ENCODE assay signal across 30 cellular contexts in the genomic region with DNA sequence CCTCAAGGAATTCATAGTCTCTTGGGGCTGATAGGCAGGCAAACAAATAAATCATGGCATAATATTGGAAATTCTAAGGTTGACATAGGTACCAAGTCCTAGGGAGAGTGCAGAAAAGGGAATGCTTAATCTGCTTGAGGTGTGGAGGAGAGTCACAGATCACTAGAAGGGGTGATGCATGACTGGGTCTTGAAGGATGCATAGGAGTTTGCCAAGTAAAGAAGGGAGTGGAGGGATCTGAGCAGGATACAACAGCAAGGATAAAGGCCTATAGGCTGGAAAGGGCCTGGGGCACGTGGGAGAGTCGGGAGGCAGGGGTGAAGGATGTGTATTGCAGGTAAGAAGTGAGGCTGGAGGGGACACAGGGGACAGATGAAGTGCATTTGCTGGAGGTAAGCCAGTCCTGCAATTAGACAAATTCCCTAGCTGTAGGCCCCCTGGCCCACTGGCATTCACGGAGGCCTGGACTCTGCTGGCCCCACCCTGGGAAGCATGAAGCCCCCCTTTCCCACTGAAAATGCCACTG. TPM values are rescaled to one million over a fixed set of nuclear protein-coding genes. Genes with fewer than 3 reads are reported as not detected.
"Had no signal": no experiment of that assay in that cellular context is flagged by ENCODE, and none has a peak within 500 bp of the region (broad histone marks: within the 10 kb centered on the region; RNA-seq: fewer than 3 reads in every experiment).

No MANE protein-coding gene starts in this region.

- DNase-seq: hippocampal formation; left ventricle myocardium inferior; mesendoderm; naive B cell; natural killer cell; nephron progenitor cell; ovary; right lobe of liver; stimulated activated CD4-positive, alpha-beta T cell treated with anti-CD3 and anti-CD28 coated beads, Interleukin-12 subunit alpha, Interleukin-12 subunit beta, amount 100 ng/mL, for 4 hours; stimulated activated CD4-positive, alpha-beta T cell treated with anti-CD3 and anti-CD28 coated beads, Interleukin-15, amount 100 ng/mL, for 24 hours; stimulated activated CD4-positive, alpha-beta T cell treated with anti-CD3 and anti-CD28 coated beads, Interleukin-2, amount 100 ng/mL, for 24 hours; stimulated activated CD4-positive, alpha-beta T cell treated with anti-CD3 and anti-CD28 coated beads, Interleukin-4, amount 100 ng/mL, for 1 hour; stimulated activated naive B cell treated with anti-CD40 and anti-IgM and Interleukin-4, amounts not matched to agents 10 μg/mL and 1 μg/mL and 100 μg/mL, for 72 hours; stimulated activated naive CD8-positive, alpha-beta T cell treated with anti-CD3 and anti-CD28 coated beads, Interleukin-15, Interleukin-2, amounts not matched to agents 100 U/mL and 50 U/mL, for 24 hours; stomach; testis; thyroid gland; transverse colon; upper lobe of left lung had no signal

- H3K36me3 Mint-ChIP-seq: mesothelial cell of epicardium; naive B cell; natural killer cell; neural progenitor cell; stimulated activated naive B cell treated with anti-CD40 and anti-IgM and Interleukin-4, amounts not matched to agents 10 μg/mL and 1 μg/mL and 100 μg/mL, for 72 hours had no signal

- H3K4me1 Mint-ChIP-seq: mesothelial cell of epicardium; naive B cell; natural killer cell; nephron progenitor cell; neural progenitor cell; stimulated activated naive B cell treated with anti-CD40 and anti-IgM and Interleukin-4, amounts not matched to agents 10 μg/mL and 1 μg/mL and 100 μg/mL, for 72 hours had no signal

- H3K27me3 ChIP-seq: neural progenitor cell, ovary, right atrium auricular region, right lobe of liver, testis, thyroid gland, upper lobe of left lung, vagina had no signal

- H3K4me2 ChIP-seq: neural progenitor cell had no signal

- ATAC-seq: natural killer cell; right lobe of liver; stimulated activated naive B cell treated with anti-CD40 and anti-IgM and Interleukin-4, amounts not matched to agents 10 μg/mL and 1 μg/mL and 100 μg/mL, for 72 hours; stimulated activated naive CD8-positive, alpha-beta T cell treated with anti-CD3 and anti-CD28 coated beads, Interleukin-15, Interleukin-2, amounts not matched to agents 100 U/mL and 50 U/mL, for 24 hours had no signal

- H3K36me3 ChIP-seq: left ventricle myocardium inferior, neural progenitor cell, ovary, right atrium auricular region, right lobe of liver, stomach, thyroid gland, transverse colon, upper lobe of left lung, vagina had no signal

- H3K9me3 Mint-ChIP-seq: mesothelial cell of epicardium; natural killer cell; nephron progenitor cell; neural progenitor cell; stimulated activated naive B cell treated with anti-CD40 and anti-IgM and Interleukin-4, amounts not matched to agents 10 μg/mL and 1 μg/mL and 100 μg/mL, for 72 hours had no signal

- H3K4me1 ChIP-seq: left ventricle myocardium inferior, neural progenitor cell, right atrium auricular region, stomach, testis, thyroid gland, transverse colon, upper lobe of left lung, vagina had no signal

- H3K4me3 ChIP-seq: left ventricle myocardium inferior, lung, neural progenitor cell, ovary, right atrium auricular region, right lobe of liver, stomach, testis, thyroid gland, transverse colon, upper lobe of left lung, vagina had no signal

- H3K9ac ChIP-seq: neural progenitor cell had no signal

- H3K9me3 ChIP-seq: left ventricle myocardium inferior, ovary, right atrium auricular region, right lobe of liver, stomach, testis, thyroid gland, transverse colon, upper lobe of left lung, vagina had no signal

- H3K4me3 Mint-ChIP-seq: mesothelial cell of epicardium; naive B cell; natural killer cell; nephron progenitor cell; neural progenitor cell; stimulated activated naive B cell treated with anti-CD40 and anti-IgM and Interleukin-4, amounts not matched to agents 10 μg/mL and 1 μg/mL and 100 μg/mL, for 72 hours had no signal

- H3K27ac ChIP-seq: left ventricle myocardium inferior, neural progenitor cell, ovary, right atrium auricular region, right lobe of liver, stomach, testis, thyroid gland, transverse colon, upper lobe of left lung, vagina had no signal

- H3K27ac Mint-ChIP-seq: mesothelial cell of epicardium; naive B cell; natural killer cell; nephron progenitor cell; neural progenitor cell; progenitor cell of endocrine pancreas; stimulated activated naive B cell treated with anti-CD40 and anti-IgM and Interleukin-4, amounts not matched to agents 10 μg/mL and 1 μg/mL and 100 μg/mL, for 72 hours had no signal

- H2AFZ ChIP-seq: neural progenitor cell had no signal

RNA-seq across cellular contexts. Expression of gene IGSF21, which starts 15.9 kb away (rescaled TPM):
- total RNA-seq: kidney epithelial cell, mesothelial cell of epicardium, mononuclear cell, natural killer cell, progenitor cell of endocrine pancreas, pulmonary artery endothelial cell, renal cortical epithelial cell, skeletal muscle tissue had no signal
